10 cellular contexts compared by ENCODE assay signal in genomic region chr16:58339452-58339938, GRCh38. TPM values are rescaled to one million over a fixed set of nuclear protein-coding genes. Genes with fewer than 3 reads are reported as not detected.
DNase-seq lines count a peak whose midpoint lies in the region; ATAC-seq and TF ChIP-seq lines count a peak whose summit lies in the region.
"Had no signal": no experiment of that assay in that cellular context is flagged by ENCODE, and none has a peak within 500 bp of the region (broad histone marks: within the 10 kb centered on the region; RNA-seq: fewer than 3 reads in every experiment).

No MANE protein-coding gene starts in this region.

- ATAC-seq in HG02610 (IDR thresholded peaks at IDR 0.05; ENCODE audit: unreplicated experiment) (no peak), HG03095 (IDR thresholded peaks at IDR 0.05; ENCODE audit: unreplicated experiment) (no peak)

- no peaks in the 10 kb centered on the region for H3K27me3 ChIP-seq in BE2C
- H3K27me3 ChIP-seq: colonic mucosa had no signal

- H3K36me3 ChIP-seq in BE2C: no peaks in the 10 kb centered on the region
- H3K36me3 ChIP-seq: colonic mucosa had no signal

- DNase-seq in BE2C (peak; percentile 34), HFF-Myc (ENCODE audit: extremely low read depth, low read depth) (no peak), astrocyte of the cerebellum (ENCODE audit: low read depth) (peak; percentile 15), iPS-NIHi7 (ENCODE audit: extremely low spot score) (peak; percentile 54), T-helper 1 cell (no peak)
- DNase-seq in stimulated activated naive CD4-positive, alpha-beta T cell treated with Interleukin-2 at 50 U/mL for 16 hours (lab: John Stamatoyannopoulos, UW): no peak
- DNase-seq: colonic mucosa, NCI-H1930 had no signal

- TF ChIP-seq CTCF in BE2C (IDR thresholded peaks at IDR 0.05; ENCODE audit: low read depth, low read length): peak; percentile 50
- TF ChIP-seq CTCF in HFF-Myc (IDR thresholded peaks at IDR 0.05; ENCODE audit: low read depth, low read length, missing control alignments): peak; percentile 24
- TF ChIP-seq CTCF in astrocyte of the cerebellum (IDR thresholded peaks at IDR 0.05; ENCODE audit: low read depth, low read length, missing control alignments): peak; percentile 53

- H3K9me3 ChIP-seq in BE2C: no peaks in the 10 kb centered on the region
- H3K9me3 ChIP-seq: colonic mucosa had no signal

- H3K4me1 ChIP-seq in BE2C: peaks cover 8% of the 10 kb centered on the region
- H3K4me1 ChIP-seq: colonic mucosa had no signal

- no peak overlapping the region for H3K4me3 ChIP-seq in BE2C (ENCODE audit: low read depth, low read length)
- no peak overlapping the region for H3K4me3 ChIP-seq in HFF-Myc (replicated peaks; ENCODE audit: low read depth, low read length)
- H3K4me3 ChIP-seq in astrocyte of the cerebellum (ENCODE audit: low read depth, low read length): no peak overlapping the region
- H3K4me3 ChIP-seq: colonic mucosa had no signal

- in situ Hi-C loops in astrocyte of the cerebellum (cut with HindIII; ENCODE audit: low sequenced_read_pairs): no loop called here

RNA-seq across cellular contexts. Expression of gene PRSS54, which starts 44.7 kb away (rescaled TPM):
- not detected for polyA plus RNA-seq in BE2C (2012; ENCODE audit: insufficient read depth, insufficient read length, low read depth)

RNA-seq across cellular contexts. Expression of gene GINS3, which starts 52.8 kb away (rescaled TPM):
- 14.4 TPM for polyA plus RNA-seq in BE2C (2012; ENCODE audit: insufficient read depth, insufficient read length, low read depth)

Comparison
In these comparisons a context has a peak if more than half of its experiments do, and no peak if none do; other contexts are left out.
1. DNase-seq: peak in BE2C (single experiment), astrocyte of the cerebellum (single experiment) and iPS-NIHi7 (single experiment); none in HFF-Myc (single experiment), T-helper 1 cell (0 of 5) and stimulated activated naive CD4-positive, alpha-beta T cell treated with Interleukin-2 at 50 U/mL for 16 hours (single experiment).
2. Peak in every context shown above with its lines, with median percentiles within 50 percentile points of each other: CTCF ChIP-seq.